Comparison of ENCODE assay signal across 33 cellular contexts in the genomic region with DNA sequence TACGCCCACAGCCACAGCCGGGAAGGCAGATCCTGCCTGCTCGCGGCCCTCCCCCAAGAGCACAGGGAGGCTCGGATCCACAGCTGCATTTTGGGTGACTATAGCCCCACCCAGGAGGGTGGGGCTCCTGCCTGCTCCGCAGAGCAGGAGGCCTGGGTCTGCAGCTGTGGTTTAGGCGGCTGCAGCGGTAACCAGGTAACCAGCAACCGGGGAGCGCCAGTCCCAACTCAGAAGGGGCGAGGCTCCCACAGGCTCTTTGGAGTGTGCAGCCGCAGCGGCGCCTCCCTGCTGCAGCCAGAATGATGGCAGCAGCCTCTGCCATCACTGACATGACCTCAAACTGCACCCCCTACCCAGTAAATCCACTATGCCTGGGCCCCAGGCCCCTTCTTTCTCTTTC.
"Had no signal": no experiment of that assay in that cellular context is flagged by ENCODE, and none has a peak within 500 bp of the region (broad histone marks: within the 10 kb centered on the region; RNA-seq: fewer than 3 reads in every experiment).

No MANE protein-coding gene starts in this region.

- H3K27ac ChIP-seq: adrenal gland, body of pancreas, colonic mucosa, dorsolateral prefrontal cortex, neutrophil, ovary, right lobe of liver, testis, transverse colon, uterus had no signal

- H3K27me3 Mint-ChIP-seq: activated CD4-positive, alpha-beta T cell treated with anti-CD3 and anti-CD28 coated beads for 36 hours; activated CD8-positive, alpha-beta memory T cell treated with anti-CD3 and anti-CD28 coated beads, Interleukin-2, amount 10 ng/mL, durations not matched to agents 7 days and 5 days; progenitor cell of endocrine pancreas had no signal

- H3K4me3 Mint-ChIP-seq: activated CD4-positive, alpha-beta T cell treated with anti-CD3 and anti-CD28 coated beads for 36 hours; activated CD8-positive, alpha-beta memory T cell treated with anti-CD3 and anti-CD28 coated beads, Interleukin-2, amount 10 ng/mL, durations not matched to agents 7 days and 5 days; activated CD8-positive, alpha-beta T cell treated with anti-CD3 and anti-CD28 coated beads, Interleukin-2, amount 10 ng/mL, durations not matched to agents 7 days and 5 days; activated naive CD8-positive, alpha-beta T cell treated with anti-CD3 and anti-CD28 coated beads for 36 hours; immature natural killer cell; mesothelial cell of epicardium; naive B cell; nephron progenitor cell had no signal

- H3K27ac Mint-ChIP-seq: activated CD4-positive, alpha-beta T cell treated with anti-CD3 and anti-CD28 coated beads for 36 hours; activated CD8-positive, alpha-beta memory T cell treated with anti-CD3 and anti-CD28 coated beads, Interleukin-2, amount 10 ng/mL, durations not matched to agents 7 days and 5 days; activated CD8-positive, alpha-beta T cell treated with anti-CD3 and anti-CD28 coated beads, Interleukin-2, amount 10 ng/mL, durations not matched to agents 7 days and 5 days; activated naive CD8-positive, alpha-beta T cell treated with anti-CD3 and anti-CD28 coated beads for 36 hours; immature natural killer cell; mesothelial cell of epicardium; naive B cell; nephron progenitor cell; progenitor cell of endocrine pancreas had no signal

- ATAC-seq: activated CD4-positive, alpha-beta T cell treated with anti-CD3 and anti-CD28 coated beads for 36 hours; activated CD8-positive, alpha-beta memory T cell treated with anti-CD3 and anti-CD28 coated beads, Interleukin-2, amount 10 ng/mL, durations not matched to agents 7 days and 5 days; activated CD8-positive, alpha-beta T cell treated with anti-CD3 and anti-CD28 coated beads, Interleukin-2, amount 10 ng/mL, durations not matched to agents 7 days and 5 days; body of pancreas; left colon; right lobe of liver had no signal

- H3K36me3 Mint-ChIP-seq: activated CD8-positive, alpha-beta memory T cell treated with anti-CD3 and anti-CD28 coated beads, Interleukin-2, amount 10 ng/mL, durations not matched to agents 7 days and 5 days; activated naive CD8-positive, alpha-beta T cell treated with anti-CD3 and anti-CD28 coated beads for 36 hours; mesothelial cell of epicardium had no signal

- H3K9me3 Mint-ChIP-seq: activated naive CD8-positive, alpha-beta T cell treated with anti-CD3 and anti-CD28 coated beads for 36 hours; mesothelial cell of epicardium had no signal

- H3K4me1 ChIP-seq: adrenal gland, body of pancreas, colonic mucosa, right lobe of liver, testis, transverse colon, uterus had no signal

- H3K4me1 Mint-ChIP-seq: activated CD4-positive, alpha-beta T cell treated with anti-CD3 and anti-CD28 coated beads for 36 hours; activated CD8-positive, alpha-beta memory T cell treated with anti-CD3 and anti-CD28 coated beads, Interleukin-2, amount 10 ng/mL, durations not matched to agents 7 days and 5 days; activated naive CD8-positive, alpha-beta T cell treated with anti-CD3 and anti-CD28 coated beads for 36 hours; immature natural killer cell; mesothelial cell of epicardium; nephron progenitor cell had no signal

- DNase-seq: activated CD4-positive, alpha-beta T cell treated with anti-CD3 and anti-CD28 coated beads for 36 hours; activated CD4-positive, CD25-positive, alpha-beta regulatory T cell; activated CD8-positive, alpha-beta memory T cell treated with anti-CD3 and anti-CD28 coated beads, Interleukin-2, amount 10 ng/mL, durations not matched to agents 7 days and 5 days; activated CD8-positive, alpha-beta T cell treated with anti-CD3 and anti-CD28 coated beads, Interleukin-2, amount 10 ng/mL, durations not matched to agents 7 days and 5 days; activated effector memory CD4-positive, alpha-beta T cell treated with Interleukin-2 at 50 U/mL for 16 hours; activated naive CD4-positive, alpha-beta T cell treated with Interleukin-2 at 50 U/mL for 16 hours; activated naive CD8-positive, alpha-beta T cell treated with anti-CD3 and anti-CD28 coated beads for 36 hours; activated T-cell treated with anti-CD3 and anti-CD28 coated beads for 4 hours; adrenal gland; aorta; body of pancreas; cerebellar nuclear complex; colonic mucosa; dorsolateral prefrontal cortex; effector memory CD4-positive, alpha-beta T cell; foreskin fibroblast; head of caudate nucleus; hippocampal formation; immature natural killer cell; kidney; left colon; naive B cell; nephron progenitor cell; ovary; right lobe of liver; stimulated activated CD4-positive, alpha-beta T cell treated with anti-CD3 and anti-CD28 coated beads, Interleukin-2, amount 100 ng/mL, for 48 hours; stimulated activated naive CD4-positive, alpha-beta T cell treated with Interleukin-2 at 50 U/mL for 16 hours; testis; transverse colon; uterus had no signal

- H3K36me3 ChIP-seq: adrenal gland, colonic mucosa, neutrophil, ovary, right lobe of liver, transverse colon, uterus had no signal

- H3K27me3 ChIP-seq: colonic mucosa, neutrophil, ovary, testis, transverse colon, uterus had no signal

- H3K9me3 ChIP-seq: adrenal gland, body of pancreas, colonic mucosa, neutrophil, ovary, right lobe of liver, testis, transverse colon, uterus had no signal

- H3K4me3 ChIP-seq: adrenal gland, body of pancreas, colonic mucosa, dorsolateral prefrontal cortex, ovary, right lobe of liver, testis, transverse colon, uterus had no signal
